In genomic region chr7:6163402-6163801, GRCh38 we compare ENCODE assay signal across 25 cellular contexts. TPM values are rescaled to one million over a fixed set of nuclear protein-coding genes. Genes with fewer than 3 reads are reported as not detected.
DNase-seq lines count a peak whose midpoint lies in the region; TF ChIP-seq lines count a peak whose summit lies in the region.
"Had no signal": no experiment of that assay in that cellular context is flagged by ENCODE, and none has a peak within 500 bp of the region (broad histone marks: within the 10 kb centered on the region; RNA-seq: fewer than 3 reads in every experiment).

No MANE protein-coding gene starts in this region.

- WGBS in endodermal cell (ENCODE audit: insufficient coverage in 1 of 2, insufficient read length in 1 of 2), 2 experiments = 97 to 100% methylated on average over 2 to 17 of the region's 17 CpGs
- WGBS in sigmoid colon, 2 donors = 96 to 97% methylated on average over 17 of the region's 17 CpGs

- peak overlapping the region; percentile 30; the same call in 1 of the 2 replicates for H3K9ac ChIP-seq in BLaER1
- H3K9ac ChIP-seq in KMS-11 = peak overlapping the region; percentile 26; the same call in 1 of the 2 replicates
- no peak overlapping the region for H3K9ac ChIP-seq in endodermal cell (ENCODE audit: extremely low read depth, low read length, poor library complexity, severe bottlenecking)
- no peak overlapping the region for H3K9ac ChIP-seq in colonic mucosa (ENCODE audit: low read depth in 2 of 2, low read length in 2 of 2)
- H3K9ac ChIP-seq: SK-N-SH had no signal

- no peak overlapping the region for H3K4me3 Mint-ChIP-seq in endodermal cell
- H3K4me3 Mint-ChIP-seq: activated T-cell treated with anti-CD3 and anti-CD28 coated beads, Interleukin-2, amount 50 U/mL, for 24 hours had no signal

- peaks cover 63% of the 10 kb centered on the region for H4K20me1 ChIP-seq in BLaER1
- H4K20me1 ChIP-seq in KMS-11 (ENCODE audit: insufficient read depth) = no peaks in the 10 kb centered on the region

- peak overlapping the region; percentile 33 for H3K27ac Mint-ChIP-seq in endodermal cell
- H3K27ac Mint-ChIP-seq: activated T-cell treated with anti-CD3 and anti-CD28 coated beads, Interleukin-2, amount 50 U/mL, for 24 hours had no signal

- no peak for DNase-seq in endodermal cell
- DNase-seq in sigmoid colon = peak; percentile 64
- DNase-seq in activated CD8-positive, alpha-beta memory T cell treated with anti-CD3 and anti-CD28 coated beads, Interleukin-2, amount 50 U/mL, for 48 hours = no peak
- DNase-seq in hippocampal formation (lab: John Stamatoyannopoulos, UW) = no peak
- DNase-seq in colonic mucosa = no peak
- DNase-seq: activated gamma-delta T cell treated with Interleukin-2 at 50 U/mL for 16 hours; activated T-cell treated with anti-CD3 and anti-CD28 coated beads, Interleukin-2, amount 50 U/mL, for 24 hours; DMS79; effector memory CD4-positive, alpha-beta T cell; erythroblast; GDM1; heart left ventricle; kidney glomerular epithelial cell; mammary epithelial cell; MG63; NCI-H2081; NCI-H2227 treated with DMSO at 0.1 percent for 48 hours; NCI-H69; RPMI8226; SK-N-SH; stimulated activated CD4-positive, alpha-beta T cell treated with anti-CD3 and anti-CD28 coated beads, Interleukin-15, amount 100 ng/mL, for 24 hours; stimulated activated naive CD8-positive, alpha-beta T cell treated with anti-CD3 and anti-CD28 coated beads, Interleukin-15, Interleukin-2, amounts not matched to agents 100 U/mL and 50 U/mL, for 24 hours; T-helper 2 cell had no signal

- no peaks in the 10 kb centered on the region for H3K9me3 ChIP-seq in BLaER1
- H3K9me3 ChIP-seq in endodermal cell (ENCODE audit: control insufficient read depth, low read length) = no peaks in the 10 kb centered on the region
- no peaks in the 10 kb centered on the region for H3K9me3 ChIP-seq in sigmoid colon
- H3K9me3 ChIP-seq in colonic mucosa = no peaks in the 10 kb centered on the region
- H3K9me3 ChIP-seq: heart left ventricle, MG63, SK-N-SH had no signal

- peak overlapping the region; percentile 0; the same call in 1 of the 2 replicates for H2AFZ ChIP-seq in KMS-11 (ENCODE audit: low read depth)

- no peak for TF ChIP-seq EP300 in sigmoid colon (IDR thresholded peaks at IDR 0.05)

- TF ChIP-seq CTCF in KMS-11 (conservative IDR thresholded peaks at IDR 0.05; ENCODE audit: low read depth, low read length) (no peak), endodermal cell (conservative IDR thresholded peaks at IDR 0.05) (no peak), sigmoid colon (IDR thresholded peaks at IDR 0.05) (no peak), colonic mucosa (IDR thresholded peaks at IDR 0.05) (no peak)

- H3K36me3 Mint-ChIP-seq in endodermal cell (ENCODE audit: low read depth) = peaks cover 18% of the 10 kb centered on the region

- TF ChIP-seq POLR2A in sigmoid colon (IDR thresholded peaks at IDR 0.05) = no peak

- H3K36me3 ChIP-seq in BLaER1 = peaks cover 28% of the 10 kb centered on the region
- H3K36me3 ChIP-seq in KMS-11 (ENCODE audit: insufficient read depth) = no peaks in the 10 kb centered on the region
- H3K36me3 ChIP-seq in endodermal cell (ENCODE audit: control insufficient read depth, insufficient read depth, low read length) = peaks cover 20% of the 10 kb centered on the region
- peaks cover under 1 to 52% (median 12%) of the 10 kb centered on the region in 4 donors for H3K36me3 ChIP-seq in sigmoid colon
- no peaks in the 10 kb centered on the region for H3K36me3 ChIP-seq in colonic mucosa

- H3K27ac ChIP-seq in BLaER1 (peak overlapping the region; percentile 31; the same call in 1 of the 2 replicates), KMS-11 (peak overlapping the region; percentile 75), endodermal cell (ENCODE audit: low read depth, low read length) (no peak overlapping the region), sigmoid colon (peak overlapping the region in 1 of 4 donors; percentile 62), colonic mucosa (no peak overlapping the region)

- no peaks in the 10 kb centered on the region; the same call in 1 of the 2 replicates for H3K79me2 ChIP-seq in KMS-11 (ENCODE audit: insufficient read depth, low read depth)

- H3K27me3 ChIP-seq in BLaER1 (no peaks in the 10 kb centered on the region), KMS-11 (ENCODE audit: insufficient read depth, low read depth) (no peaks in the 10 kb centered on the region), endodermal cell (ENCODE audit: control insufficient read depth, insufficient read depth, low read length, poor library complexity, severe bottlenecking) (no peaks in the 10 kb centered on the region), sigmoid colon (no peaks in the 10 kb centered on the region), colonic mucosa (no peaks in the 10 kb centered on the region)
- H3K27me3 ChIP-seq: heart left ventricle, MG63 had no signal

- peak overlapping the region; percentile 97 for H3K4me2 ChIP-seq in BLaER1
- peak overlapping the region; percentile 62; the same call in 1 of the 2 replicates for H3K4me2 ChIP-seq in KMS-11
- H3K4me2 ChIP-seq: SK-N-SH had no signal

- intact Hi-C loops in sigmoid colon (cut with DNase I) = no loop called here
- intact Hi-C loops in colonic mucosa (cut with DNase I) = no loop called here

- H3K4me1 ChIP-seq in BLaER1 = peaks cover 100% of the 10 kb centered on the region
- peaks cover 53% of the 10 kb centered on the region for H3K4me1 ChIP-seq in KMS-11 (ENCODE audit: low read depth, poor library complexity, severe bottlenecking)
- H3K4me1 ChIP-seq in endodermal cell (ENCODE audit: control insufficient read depth, insufficient read depth, low read length) = no peaks in the 10 kb centered on the region
- peaks cover 0 to 29% (median 15%) of the 10 kb centered on the region in 4 donors for H3K4me1 ChIP-seq in sigmoid colon
- H3K4me1 ChIP-seq in colonic mucosa = no peaks in the 10 kb centered on the region

- no peaks in the 10 kb centered on the region for H3K9me3 Mint-ChIP-seq in endodermal cell
- H3K9me3 Mint-ChIP-seq: activated T-cell treated with anti-CD3 and anti-CD28 coated beads, Interleukin-2, amount 50 U/mL, for 24 hours had no signal

- H3K4me1 Mint-ChIP-seq in endodermal cell = peaks cover 4% of the 10 kb centered on the region

- H3K4me3 ChIP-seq in BLaER1 = no peak overlapping the region
- H3K4me3 ChIP-seq in KMS-11 (IDR thresholded peaks at IDR 0.05; ENCODE audit: insufficient read depth, low read depth, low read length) = no peak overlapping the region
- no peak overlapping the region for H3K4me3 ChIP-seq in endodermal cell (ENCODE audit: low read length)
- H3K4me3 ChIP-seq in sigmoid colon = no peak overlapping the region
- no peak overlapping the region for H3K4me3 ChIP-seq in colonic mucosa
- H3K4me3 ChIP-seq: heart left ventricle, MG63 had no signal

- no peaks in the 10 kb centered on the region for H3K27me3 Mint-ChIP-seq in endodermal cell (ENCODE audit: insufficient read depth)
- H3K27me3 Mint-ChIP-seq: activated T-cell treated with anti-CD3 and anti-CD28 coated beads, Interleukin-2, amount 50 U/mL, for 24 hours had no signal

RNA-seq across cellular contexts. Expression of gene USP42, which starts 58.7 kb away (rescaled TPM):
- total RNA-seq in endodermal cell = 10 to 100 TPM; 17.8 to 23.2 TPM
- polyA plus RNA-seq in endodermal cell (2013, experiment 1 of 2) = 20.4 TPM
- 19.5 TPM for polyA plus RNA-seq in endodermal cell (2013, experiment 2 of 2)
- 10 to 100 TPM in 2 of 4 donors, 1 to 10 TPM in 2; 6.1 to 10.5 (median 9.0) TPM for total RNA-seq in sigmoid colon
- polyA plus RNA-seq in sigmoid colon = 1 to 10 TPM; 2.4 to 5.3 (median 3.9) TPM
- total RNA-seq in colonic mucosa = 1 to 10 TPM; 9.2 to 9.6 TPM

Comparison
In these comparisons a context has a peak if more than half of its experiments do, and no peak if none do; other contexts are left out.
1. H3K27ac ChIP-seq: peak in BLaER1 (single experiment) and KMS-11 (single experiment); none in endodermal cell (single experiment) and colonic mucosa (single experiment).
2. H3K9ac ChIP-seq: peak in BLaER1 (single experiment) and KMS-11 (single experiment); none in endodermal cell (single experiment) and colonic mucosa (0 of 2).